Comparison of ENCODE assay signal across 8 cellular contexts in genomic region chr22:36368359-36368983, GRCh38. TPM values are rescaled to one million over a fixed set of nuclear protein-coding genes. Genes with fewer than 3 reads are reported as not detected.
DNase-seq lines count a peak whose midpoint lies in the region; ATAC-seq and TF ChIP-seq lines count a peak whose summit lies in the region.

No MANE protein-coding gene starts in this region.

- no peaks in the 10 kb centered on the region for H3K27me3 ChIP-seq in cardiac muscle cell

- no peak overlapping the region for H3K4me3 ChIP-seq in cardiac muscle cell

- TF ChIP-seq CTCF in cardiac muscle cell (IDR thresholded peaks at IDR 0.05; ENCODE audit: low read depth, low read length), result peak; percentile 28

- intact Hi-C loops in activated naive CD4-positive, alpha-beta T cell treated with anti-CD3 and anti-CD28 coated beads for 36 hours (cut with micrococcal nuclease), result loop anchor here (2.0 to 10.0 kb wide), 3 partner anchors 36 to 866 kb away; partner anchors contain the start of gene APOL2
- intact Hi-C loops in activated T-helper 1 cell treated with anti-CD3 and anti-CD28 coated beads, Interleukin-12 subunit alpha, Interleukin-12 subunit beta, Interleukin-2, Interleukin-4 antibody, amounts not matched to agents 30 ng/mL and 10 ng/mL and 1 ng/mL, durations not matched to agents 14 hours and 24 hours and 36 hours (cut with micrococcal nuclease), result loop anchor here (10.0 kb wide), 1 partner anchor 866 kb away; no protein-coding TSS in a partner anchor

- H3K9me3 ChIP-seq in cardiac muscle cell (ENCODE audit: low read depth), result no peaks in the 10 kb centered on the region

- peaks cover 99% of the 10 kb centered on the region for H3K4me1 Mint-ChIP-seq in activated naive CD4-positive, alpha-beta T cell treated with anti-CD3 and anti-CD28 coated beads for 36 hours (ENCODE audit: low read depth)
- peaks cover 94% of the 10 kb centered on the region for H3K4me1 Mint-ChIP-seq in activated T-helper 1 cell treated with anti-CD3 and anti-CD28 coated beads, Interleukin-12 subunit alpha, Interleukin-12 subunit beta, Interleukin-2, Interleukin-4 antibody, amounts not matched to agents 30 ng/mL and 10 ng/mL and 1 ng/mL, durations not matched to agents 14 hours and 24 hours and 36 hours (ENCODE audit: low read depth)

- H3K4me3 Mint-ChIP-seq in activated naive CD4-positive, alpha-beta T cell treated with anti-CD3 and anti-CD28 coated beads for 36 hours, result peak overlapping the region; percentile 46
- H3K4me3 Mint-ChIP-seq in activated T-helper 1 cell treated with anti-CD3 and anti-CD28 coated beads, Interleukin-12 subunit alpha, Interleukin-12 subunit beta, Interleukin-2, Interleukin-4 antibody, amounts not matched to agents 30 ng/mL and 10 ng/mL and 1 ng/mL, durations not matched to agents 14 hours and 24 hours and 36 hours, result peak overlapping the region; percentile 78

- H3K9me3 Mint-ChIP-seq in activated naive CD4-positive, alpha-beta T cell treated with anti-CD3 and anti-CD28 coated beads for 36 hours, result no peaks in the 10 kb centered on the region
- H3K9me3 Mint-ChIP-seq in activated T-helper 1 cell treated with anti-CD3 and anti-CD28 coated beads, Interleukin-12 subunit alpha, Interleukin-12 subunit beta, Interleukin-2, Interleukin-4 antibody, amounts not matched to agents 30 ng/mL and 10 ng/mL and 1 ng/mL, durations not matched to agents 14 hours and 24 hours and 36 hours, result no peaks in the 10 kb centered on the region

- no peaks in the 10 kb centered on the region for H3K36me3 ChIP-seq in cardiac muscle cell

- no peaks in the 10 kb centered on the region for H3K27me3 Mint-ChIP-seq in activated naive CD4-positive, alpha-beta T cell treated with anti-CD3 and anti-CD28 coated beads for 36 hours (ENCODE audit: low read depth)
- H3K27me3 Mint-ChIP-seq in activated T-helper 1 cell treated with anti-CD3 and anti-CD28 coated beads, Interleukin-12 subunit alpha, Interleukin-12 subunit beta, Interleukin-2, Interleukin-4 antibody, amounts not matched to agents 30 ng/mL and 10 ng/mL and 1 ng/mL, durations not matched to agents 14 hours and 24 hours and 36 hours (ENCODE audit: insufficient read depth), result no peaks in the 10 kb centered on the region

- peak overlapping the region; percentile 96 for H3K27ac Mint-ChIP-seq in activated naive CD4-positive, alpha-beta T cell treated with anti-CD3 and anti-CD28 coated beads for 36 hours
- peak overlapping the region; percentile 71 for H3K27ac Mint-ChIP-seq in activated T-helper 1 cell treated with anti-CD3 and anti-CD28 coated beads, Interleukin-12 subunit alpha, Interleukin-12 subunit beta, Interleukin-2, Interleukin-4 antibody, amounts not matched to agents 30 ng/mL and 10 ng/mL and 1 ng/mL, durations not matched to agents 14 hours and 24 hours and 36 hours

- ATAC-seq in GM21825 (IDR thresholded peaks at IDR 0.05; ENCODE audit: unreplicated experiment) (no peak), GM18873 (IDR thresholded peaks at IDR 0.05; ENCODE audit: low FRiP score, unreplicated experiment) (no peak), GM21360 (IDR thresholded peaks at IDR 0.05; ENCODE audit: unreplicated experiment) (no peak)

- H3K36me3 Mint-ChIP-seq in activated naive CD4-positive, alpha-beta T cell treated with anti-CD3 and anti-CD28 coated beads for 36 hours (ENCODE audit: low read depth), result peaks cover 38% of the 10 kb centered on the region
- peaks cover 44% of the 10 kb centered on the region for H3K36me3 Mint-ChIP-seq in activated T-helper 1 cell treated with anti-CD3 and anti-CD28 coated beads, Interleukin-12 subunit alpha, Interleukin-12 subunit beta, Interleukin-2, Interleukin-4 antibody, amounts not matched to agents 30 ng/mL and 10 ng/mL and 1 ng/mL, durations not matched to agents 14 hours and 24 hours and 36 hours (ENCODE audit: low read depth)

- peak overlapping the region; percentile 97 for H3K27ac ChIP-seq in cardiac muscle cell

- DNase-seq in activated naive CD4-positive, alpha-beta T cell treated with anti-CD3 and anti-CD28 coated beads for 36 hours, result peak; percentile 72
- no peak for DNase-seq in activated naive CD4-positive, alpha-beta T cell treated with anti-CD3 and anti-CD28 coated beads, Interleukin-2, amount 50 U/mL, for 16 hours
- no peak for DNase-seq in activated T-helper 1 cell treated with anti-CD3 and anti-CD28 coated beads, Interleukin-12 subunit alpha, Interleukin-12 subunit beta, Interleukin-2, Interleukin-4 antibody, amounts not matched to agents 30 ng/mL and 10 ng/mL and 1 ng/mL, durations not matched to agents 14 hours and 24 hours and 36 hours (ENCODE audit: low spot score)
- DNase-seq in cardiac muscle cell (ENCODE audit: low read depth in 1 of 2, low spot score in 1 of 2) (peak; percentile 76 to 91), renal cortical epithelial cell (ENCODE audit: low read depth) (peak; percentile 90)

- H3K4me1 ChIP-seq in cardiac muscle cell (ENCODE audit: low read depth), result peaks cover 84% of the 10 kb centered on the region

- CTCF ChIA-PET in activated naive CD4-positive, alpha-beta T cell treated with anti-CD3 and anti-CD28 coated beads for 36 hours (lab: Charles Lee), result interaction anchor here (0.7 kb wide), 1 partner anchor 18 kb away, joined by 3 read pairs; no protein-coding TSS in a partner anchor

RNA-seq across cellular contexts. Expression of gene MYH9, which starts 19.3 kb away (rescaled TPM):
- total RNA-seq in activated naive CD4-positive, alpha-beta T cell treated with anti-CD3 and anti-CD28 coated beads for 36 hours, result 100 to 1,000 TPM; 574 to 625 TPM
- 618 and 639 TPM in 2 replicates for total RNA-seq in activated T-helper 1 cell treated with anti-CD3 and anti-CD28 coated beads, Interleukin-12 subunit alpha, Interleukin-12 subunit beta, Interleukin-2, Interleukin-4 antibody, amounts not matched to agents 30 ng/mL and 10 ng/mL and 1 ng/mL, durations not matched to agents 14 hours and 24 hours and 36 hours
- total RNA-seq in cardiac muscle cell, result 131 and 174 TPM in 2 replicates
- polyA plus RNA-seq in cardiac muscle cell, result 88.7 and 98.0 TPM in 2 replicates
- 1,031 and 1,268 TPM in 2 replicates for total RNA-seq in renal cortical epithelial cell

Comparison
In these comparisons a context has a peak if more than half of its experiments do, and no peak if none do; other contexts are left out.
1. DNase-seq: peak in activated naive CD4-positive, alpha-beta T cell treated with anti-CD3 and anti-CD28 coated beads for 36 hours (single experiment), cardiac muscle cell (2 of 2) and renal cortical epithelial cell (single experiment); none in activated naive CD4-positive, alpha-beta T cell treated with anti-CD3 and anti-CD28 coated beads, Interleukin-2, amount 50 U/mL, for 16 hours (single experiment) and activated T-helper 1 cell treated with anti-CD3 and anti-CD28 coated beads, Interleukin-12 subunit alpha, Interleukin-12 subunit beta, Interleukin-2, Interleukin-4 antibody, amounts not matched to agents 30 ng/mL and 10 ng/mL and 1 ng/mL, durations not matched to agents 14 hours and 24 hours and 36 hours (single experiment).